ENCODE assay signal across 8 cellular contexts in genomic region chr14:52313903-52314481, GRCh38. TPM values are rescaled to one million over a fixed set of nuclear protein-coding genes. Genes with fewer than 3 reads are reported as not detected.
A peak's percentile ranks its signal among the peaks of the same experiment; 100 is the strongest.
DNase-seq lines count a peak whose midpoint lies in the region; ATAC-seq, FAIRE-seq and TF ChIP-seq lines count a peak whose summit lies in the region.

Gene PTGER2, plus strand, starts transcription at chr14:52314312. Its CDS starts 237 bp downstream, at chr14:52314549.

- POLR2A ChIA-PET in WTC11 (lab: Charles Lee): no interaction called here

- H3K27ac ChIP-seq in mammary epithelial cell (ENCODE audit: insufficient read depth, low read depth, low read length) (peak within 1 kb of the TSS; percentile 39), keratinocyte (ENCODE audit: control insufficient read depth, insufficient read depth, low read length) (no peak within 1 kb of the TSS)

- H4K20me1 ChIP-seq in Loucy (ENCODE audit: insufficient read depth, low read length, poor library complexity, severe bottlenecking) (no peaks in the 10 kb centered on the region), mammary epithelial cell (ENCODE audit: insufficient read depth, low read length) (no peaks in the 10 kb centered on the region), keratinocyte (ENCODE audit: control insufficient read depth, extremely low read depth, insufficient read depth, low read length) (no peaks in the 10 kb centered on the region)

- CTCF ChIA-PET in WTC11 (lab: Charles Lee): interaction anchor here (1.4 kb wide), 1 partner anchor 91 kb away, joined by 3 read pairs; no protein-coding TSS in a partner anchor
- CTCF ChIA-PET in mammary epithelial cell (lab: Charles Lee; ENCODE audit: low non-redundant PET): no interaction called here

- H3K9me3 Mint-ChIP-seq in CD14-positive monocyte: peaks cover 0 to 4% (median 0%) of the 10 kb centered on the region in 7 donors
- H3K9me3 Mint-ChIP-seq in WTC11: no peaks in the 10 kb centered on the region

- H3K4me3 ChIP-seq in Loucy (ENCODE audit: low read length, poor library complexity, severe bottlenecking): peak within 1 kb of the TSS; percentile 81
- H3K4me3 ChIP-seq in mammary epithelial cell (replicated peaks in 1 of 3; ENCODE audit: insufficient read depth in 1 of 3, low read depth in 2 of 3, low read length in 3 of 3): peak within 1 kb of the TSS; percentile 45 to 65 (median 58)
- peak within 1 kb of the TSS; percentile 47 to 67 (median 64) for H3K4me3 ChIP-seq in keratinocyte (ENCODE audit: control insufficient read depth in 2 of 3, extremely low read depth in 1 of 3, insufficient read depth in 2 of 3, low read depth in 1 of 3, low read length in 3 of 3)

- H3K27me3 ChIP-seq in Loucy (ENCODE audit: insufficient read depth, low read length, poor library complexity, severe bottlenecking) (no peaks in the 10 kb centered on the region), mammary epithelial cell (ENCODE audit: insufficient read depth, low read length) (no peaks in the 10 kb centered on the region), keratinocyte (ENCODE audit: control insufficient read depth, extremely low read depth, insufficient read depth, low read length) (peaks cover 28% of the 10 kb centered on the region)

- intact Hi-C loops in CD14-positive monocyte (cut with micrococcal nuclease): loop anchor here in 1 of 2 donors (2.0 to 10.0 kb wide), 5 partner anchors 13 to 381 kb away; partner anchors contain the start of genes ERO1A, GPR137C and TXNDC16
- intact Hi-C loops in mammary epithelial cell (cut with micrococcal nuclease): loop anchor here (5.0 kb wide), 1 partner anchor 143 kb away; no protein-coding TSS in a partner anchor

- H3K36me3 Mint-ChIP-seq in CD14-positive monocyte: peaks cover 20 to 39% of the 10 kb centered on the region in 2 donors
- H3K36me3 Mint-ChIP-seq in WTC11: no peaks in the 10 kb centered on the region

- dilution Hi-C loops in mammary epithelial cell (cut with HindIII; ENCODE audit: low sequenced_read_pairs) (no loop called here), keratinocyte (cut with MboI; ENCODE audit: extremely low pct_ligation_motif_present, low sequenced_read_pairs) (no loop called here)

- no TSS peak for BruUV-seq in mammary epithelial cell (replicated peaks; lab: Mats Ljungman, UMichigan)

- H3K9me3 ChIP-seq in Loucy (ENCODE audit: insufficient read depth, low read depth, low read length) (no peaks in the 10 kb centered on the region), mammary epithelial cell (replicated peaks; ENCODE audit: insufficient read depth, low read length) (no peaks in the 10 kb centered on the region), keratinocyte (ENCODE audit: control insufficient read depth, low read depth, low read length) (no peaks in the 10 kb centered on the region)

- DNase-seq in CD14-positive monocyte (ENCODE audit: low spot score) (peak; percentile 96), WTC11 (ENCODE audit: low spot score) (peak; percentile 61), mammary epithelial cell (peak; percentile 93), keratinocyte (ENCODE audit: low read depth, low spot score) (peak; percentile 40), NCI-H446 (lab: John Stamatoyannopoulos, UW) (no peak)
- peak; percentile 87 for DNase-seq in stimulated activated CD4-positive, alpha-beta T cell treated with anti-CD3 and anti-CD28 coated beads, Interleukin-15, amount 100 ng/mL, for 24 hours

- FAIRE-seq in keratinocyte (lab: Jason Lieb, UNC): no peak

- H3K9me1 ChIP-seq in keratinocyte (ENCODE audit: control insufficient read depth, extremely low read depth, insufficient read depth, low read length): no peaks in the 10 kb centered on the region

- peak within 1 kb of the TSS; percentile 99 to 100 (median 99) for H3K27ac Mint-ChIP-seq in CD14-positive monocyte
- H3K27ac Mint-ChIP-seq in WTC11: no peak within 1 kb of the TSS

- H3K4me3 Mint-ChIP-seq in CD14-positive monocyte (peak within 1 kb of the TSS; percentile 99 to 100), WTC11 (peak within 1 kb of the TSS; percentile 93)

- WGBS in mammary epithelial cell (ENCODE audit: low coverage, missing lambda C conversion rate): 20% methylated on average over 1 of the region's 69 CpGs

- H3K27me3 Mint-ChIP-seq in CD14-positive monocyte (ENCODE audit: low read depth in 3 of 3): peaks cover 0 to 5% (median 2%) of the 10 kb centered on the region in 3 donors
- H3K27me3 Mint-ChIP-seq in WTC11 (ENCODE audit: low read depth): peaks cover 74% of the 10 kb centered on the region

- in situ Hi-C loops in mammary epithelial cell (cut with MboI; ENCODE audit: low sequenced_read_pairs in 2 of 2): loop anchor here in 1 of 2 donors (5.0 kb wide), 1 partner anchor 143 kb away; no protein-coding TSS in a partner anchor

- TF ChIP-seq CTCF in CD14-positive monocyte (IDR thresholded peaks at IDR 0.05) (no peak), Loucy (conservative IDR thresholded peaks at IDR 0.05; ENCODE audit: low read length) (no peak), WTC11 (IDR thresholded peaks at IDR 0.05) (no peak), mammary epithelial cell (conservative IDR thresholded peaks at IDR 0.05 in 1 of 2, IDR thresholded peaks at IDR 0.05 in 1 of 2; ENCODE audit: extremely low read depth in 1 of 2, insufficient read depth in 1 of 2, low read depth in 1 of 2, low read length in 2 of 2) (no peak), keratinocyte (optimal IDR thresholded peaks at IDR 0.05 in 1 of 3, IDR thresholded peaks at IDR 0.05 in 1 of 3, conservative IDR thresholded peaks at IDR 0.05 in 1 of 3; ENCODE audit: extremely low read depth in 1 of 3, insufficient read depth in 2 of 3, low read length in 3 of 3) (no peak)

- no peaks in the 10 kb centered on the region for H3K36me3 ChIP-seq in Loucy (ENCODE audit: insufficient read depth, low read length)
- H3K36me3 ChIP-seq in mammary epithelial cell (ENCODE audit: insufficient read depth, low read length): no peaks in the 10 kb centered on the region
- no peaks in the 10 kb centered on the region for H3K36me3 ChIP-seq in keratinocyte (ENCODE audit: control insufficient read depth in 2 of 2, extremely low read depth in 1 of 2, insufficient read depth in 2 of 2, low read length in 2 of 2)

- peak; percentile 43 for ATAC-seq in GM19467 (IDR thresholded peaks at IDR 0.05; ENCODE audit: unreplicated experiment)
- ATAC-seq in WTC11: peak; percentile 77

- H3K4me2 ChIP-seq in Loucy (ENCODE audit: low read depth, low read length, poor library complexity, severe bottlenecking): peak within 1 kb of the TSS; percentile 89
- peak within 1 kb of the TSS; percentile 99 for H3K4me2 ChIP-seq in mammary epithelial cell (ENCODE audit: insufficient read depth, low read depth, low read length)
- peak within 1 kb of the TSS; percentile 94 for H3K4me2 ChIP-seq in keratinocyte (ENCODE audit: control insufficient read depth, extremely low read depth, insufficient read depth, low read depth, low read length)

- H3K9ac ChIP-seq in Loucy (ENCODE audit: low read depth, low read length, poor library complexity, severe bottlenecking) (peak within 1 kb of the TSS; percentile 67), mammary epithelial cell (ENCODE audit: insufficient read depth, low read length) (peak within 1 kb of the TSS; percentile 56), keratinocyte (ENCODE audit: control insufficient read depth, extremely low read depth, insufficient read depth, low read length) (peak within 1 kb of the TSS; percentile 35)

- no peaks in the 10 kb centered on the region for H3K9me2 ChIP-seq in Loucy (replicated peaks; ENCODE audit: low read depth, low read length)

- H3F3A ChIP-seq in Loucy (ENCODE audit: low read depth): peaks cover 13% of the 10 kb centered on the region; the same call in 1 of the 2 replicates

- H2AFZ ChIP-seq in Loucy (ENCODE audit: low read length) (peak within 1 kb of the TSS; percentile 91), mammary epithelial cell (ENCODE audit: low read depth, low read length) (peak within 1 kb of the TSS; percentile 96), keratinocyte (ENCODE audit: control insufficient read depth, low read length) (peak within 1 kb of the TSS; percentile 82)

- no peaks in the 10 kb centered on the region for H3K79me2 ChIP-seq in Loucy (ENCODE audit: insufficient read depth, low read length)
- H3K79me2 ChIP-seq in mammary epithelial cell (ENCODE audit: insufficient read depth, low read length): no peaks in the 10 kb centered on the region
- H3K79me2 ChIP-seq in keratinocyte (ENCODE audit: control insufficient read depth, insufficient read depth, low read length): no peaks in the 10 kb centered on the region

- H3K4me1 Mint-ChIP-seq in CD14-positive monocyte: peaks cover 79% of the 10 kb centered on the region
- peaks cover 30% of the 10 kb centered on the region for H3K4me1 Mint-ChIP-seq in WTC11

- H3K4me1 ChIP-seq in Loucy (ENCODE audit: insufficient read depth, low read length, poor library complexity, severe bottlenecking) (peaks cover 79% of the 10 kb centered on the region), mammary epithelial cell (ENCODE audit: insufficient read depth, low read length) (peaks cover 26% of the 10 kb centered on the region), keratinocyte (ENCODE audit: control insufficient read depth, extremely low read depth, insufficient read depth, low read length) (peaks cover 14% of the 10 kb centered on the region)

RNA-seq across cellular contexts. Expression of gene PTGER2, which starts in this region (rescaled TPM):
- polyA plus RNA-seq in CD14-positive monocyte: 10 to 100 TPM; 72.8 to 90.4 TPM
- total RNA-seq in WTC11 (2021): 0.92 to 1.2 TPM (median 0.99 TPM) in 3 replicates
- total RNA-seq in mammary epithelial cell: 1 to 10 TPM in 1 of 2 donors, under 1 TPM in 1; 0.49 to 2.8 TPM
- 4.2 TPM for polyA plus RNA-seq in mammary epithelial cell
- 2.6 TPM for polyA minus RNA-seq in mammary epithelial cell
- 0.05 to 0.31 TPM (median 0.28 TPM) in 3 replicates for polyA plus RNA-seq in keratinocyte
- not detected for polyA plus RNA-seq in keratinocyte (2011; ENCODE audit: low read depth)
- 0.10 and 0.24 TPM in 2 replicates for polyA plus RNA-seq in keratinocyte (2011; cell fraction: cytosol; rRNA removed)
- 0.11 and 0.12 TPM in 2 replicates for polyA plus RNA-seq in keratinocyte (2011; cell fraction: nucleus; rRNA removed)
- 0.44 TPM in 1 of 2 replicates, not detected in the other for polyA plus RNA-seq in keratinocyte (2012; ENCODE audit: low replicate concordance)
- polyA minus RNA-seq in keratinocyte: 0.07 to 0.48 TPM in 2 of 3 replicates, not detected in the other
- not detected for polyA minus RNA-seq in keratinocyte (2011; cell fraction: cytosol; rRNA and poly(A)+ RNA removed)
- 0.63 TPM in 1 of 2 replicates, not detected in the other for polyA minus RNA-seq in keratinocyte (2011; cell fraction: nucleus; rRNA and poly(A)+ RNA removed)

Comparison
In these comparisons a context has a peak if more than half of its experiments do, and no peak if none do; other contexts are left out.
1. RNA of gene PTGER2 (polyA plus RNA-seq): 72.8 to 90.4 TPM in CD14-positive monocyte; 4.2 TPM in mammary epithelial cell (single experiment) and 0.05 to 0.44 TPM in keratinocyte; every median in the first group is over 10 times any median in the second.
2. Peak in DNase-seq, H3K4me3 ChIP-seq, H3K9ac ChIP-seq and H3K4me2 ChIP-seq in keratinocyte; RNA of the gene not detected or under 1 TPM.
3. DNase-seq: peak in CD14-positive monocyte (single experiment), WTC11 (single experiment), mammary epithelial cell (single experiment) and stimulated activated CD4-positive, alpha-beta T cell treated with anti-CD3 and anti-CD28 coated beads, Interleukin-15, amount 100 ng/mL, for 24 hours (single experiment); none in NCI-H446 (0 of 2).
4. Peak in every context shown above with its lines, with median percentiles within 50 percentile points of each other: H2AFZ ChIP-seq, H3K4me2 ChIP-seq, H3K4me3 ChIP-seq and H3K9ac ChIP-seq.